Comparison of ENCODE assay signal across 25 cellular contexts in genomic region chr3:107428051-107428858, GRCh38. TPM values are rescaled to one million over a fixed set of nuclear protein-coding genes. Genes with fewer than 3 reads are reported as not detected.
DNase-seq lines count a peak whose midpoint lies in the region; ATAC-seq and TF ChIP-seq lines count a peak whose summit lies in the region.
"Had no signal": no experiment of that assay in that cellular context is flagged by ENCODE, and none has a peak within 500 bp of the region (broad histone marks: within the 10 kb centered on the region; RNA-seq: fewer than 3 reads in every experiment).

No MANE protein-coding gene starts in this region.

- TF ChIP-seq CTCF in OCI-LY7 (conservative IDR thresholded peaks at IDR 0.05; ENCODE audit: low read length) = no peak
- TF ChIP-seq CTCF in osteocyte (IDR thresholded peaks at IDR 0.05) = no peak
- TF ChIP-seq CTCF in transverse colon (IDR thresholded peaks at IDR 0.05) = no peak

- in situ Hi-C loops in G401 (cut with HindIII; ENCODE audit: low sequenced_read_pairs) = no loop called here
- in situ Hi-C loops in transverse colon (cut with MboI; ENCODE audit: low pct_ligation_motif_present in 1 of 4, low pct_unique_long_range_greater_than_20kb in 1 of 4, low sequenced_read_pairs in 3 of 4) = no loop called here

- H3K4me2 ChIP-seq in OCI-LY7 (ENCODE audit: low read length) (peak overlapping the region; percentile 61), mesenchymal stem cell (ENCODE audit: low read length, poor library complexity, severe bottlenecking) (no peak overlapping the region)

- peaks cover 21% of the 10 kb centered on the region for H3K4me1 Mint-ChIP-seq in osteocyte (ENCODE audit: unreplicated experiment)
- peaks cover 13 to 16% of the 10 kb centered on the region in 2 donors for H3K4me1 Mint-ChIP-seq in effector memory CD8-positive, alpha-beta T cell (ENCODE audit: low read depth in 2 of 2)

- no peak overlapping the region for H3K23ac ChIP-seq in mesenchymal stem cell (ENCODE audit: low read length in 2 of 2)

- CTCF ChIA-PET in OCI-LY7 (lab: Charles Lee; ENCODE audit: unreplicated experiment) = interaction anchor here (1.0 to 1.4 kb wide), 2 partner anchors 36 to 165 kb away, joined by 3 read pairs; no protein-coding TSS in a partner anchor

- H3K27me3 ChIP-seq in mesenchymal stem cell (ENCODE audit: control insufficient read depth in 1 of 2, insufficient read depth in 1 of 2, low read length in 2 of 2) (no peaks in the 10 kb centered on the region), transverse colon (no peaks in the 10 kb centered on the region)
- H3K27me3 ChIP-seq: adrenal gland, pancreas, upper lobe of right lung had no signal

- TF ChIP-seq POLR2A in transverse colon (IDR thresholded peaks at IDR 0.05) = no peak

- peak overlapping the region; percentile 77 for H3K27ac ChIP-seq in OCI-LY7 (ENCODE audit: low read depth, low read length, poor library complexity, severe bottlenecking)
- H3K27ac ChIP-seq in mesenchymal stem cell (ENCODE audit: low read length, poor library complexity, severe bottlenecking) = no peak overlapping the region
- no peak overlapping the region for H3K27ac ChIP-seq in transverse colon
- H3K27ac ChIP-seq: epithelial cell of prostate, upper lobe of right lung had no signal

- H2BK12ac ChIP-seq in mesenchymal stem cell (ENCODE audit: low read length in 2 of 2) = no peak overlapping the region

- no peak overlapping the region for H4K8ac ChIP-seq in mesenchymal stem cell (ENCODE audit: low read length)

- peak overlapping the region; percentile 39 for H3K4me3 ChIP-seq in OCI-LY7 (ENCODE audit: low read depth, low read length, poor library complexity, severe bottlenecking)
- H3K4me3 ChIP-seq in mesenchymal stem cell (ENCODE audit: insufficient read depth in 1 of 2, low read depth in 1 of 2, low read length in 2 of 2) = no peak overlapping the region
- H3K4me3 ChIP-seq in transverse colon = no peak overlapping the region

- no peak overlapping the region for H3K14ac ChIP-seq in mesenchymal stem cell (ENCODE audit: low read length in 2 of 2)

- H3K9me3 ChIP-seq in OCI-LY7 (ENCODE audit: low read length) (no peaks in the 10 kb centered on the region), mesenchymal stem cell (ENCODE audit: control insufficient read depth, low read length) (no peaks in the 10 kb centered on the region), transverse colon (no peaks in the 10 kb centered on the region)
- H3K9me3 ChIP-seq: adrenal gland, pancreas, upper lobe of right lung had no signal

- no peaks in the 10 kb centered on the region for H4K20me1 ChIP-seq in OCI-LY7 (ENCODE audit: insufficient read depth, low read length)

- H3K27ac Mint-ChIP-seq in osteocyte (ENCODE audit: unreplicated experiment) = peak overlapping the region; percentile 3
- H3K27ac Mint-ChIP-seq in effector memory CD8-positive, alpha-beta T cell = no peak overlapping the region
- H3K27ac Mint-ChIP-seq: activated CD8-positive, alpha-beta T cell treated with anti-CD3 and anti-CD28 coated beads for 36 hours; naive thymus-derived CD8-positive, alpha-beta T cell had no signal

- H2BK15ac ChIP-seq in mesenchymal stem cell (ENCODE audit: low read depth, poor library complexity, severe bottlenecking) = no peak overlapping the region

- H3K36me3 ChIP-seq in OCI-LY7 (ENCODE audit: insufficient read depth, low read length) (no peaks in the 10 kb centered on the region), mesenchymal stem cell (ENCODE audit: control insufficient read depth in 1 of 2, insufficient read depth in 2 of 2, low read depth in 1 of 2, low read length in 2 of 2) (no peaks in the 10 kb centered on the region), transverse colon (no peaks in the 10 kb centered on the region)
- H3K36me3 ChIP-seq: adrenal gland, pancreas, upper lobe of right lung had no signal

- H3K79me2 ChIP-seq in OCI-LY7 (ENCODE audit: insufficient read depth, low read depth, low read length) = no peaks in the 10 kb centered on the region

- H2AFZ ChIP-seq in OCI-LY7 (ENCODE audit: low read length) (peak overlapping the region; percentile 86), mesenchymal stem cell (ENCODE audit: low read depth, low read length) (no peak overlapping the region)

- H2BK120ac ChIP-seq in mesenchymal stem cell (ENCODE audit: low read depth, low read length) = no peak overlapping the region

- no peaks in the 10 kb centered on the region for H3K79me1 ChIP-seq in mesenchymal stem cell (replicated peaks; ENCODE audit: low read length, poor library complexity, severe bottlenecking)

- intact Hi-C loops in OCI-LY7 (cut with micrococcal nuclease; ENCODE audit: unreplicated experiment) = loop anchor here (10.0 kb wide), 1 partner anchor 283 kb away; no protein-coding TSS in a partner anchor
- intact Hi-C loops in transverse colon (cut with DNase I; ENCODE audit: low total_unique reads) = no loop called here

- H2AK5ac ChIP-seq in mesenchymal stem cell (ENCODE audit: low read length, severe bottlenecking) = no peak overlapping the region

- TF ChIP-seq EP300 in transverse colon (IDR thresholded peaks at IDR 0.05; ENCODE audit: low read depth) = no peak

- no peaks in the 10 kb centered on the region for H3K36me3 Mint-ChIP-seq in osteocyte (ENCODE audit: unreplicated experiment)
- H3K36me3 Mint-ChIP-seq in effector memory CD8-positive, alpha-beta T cell (ENCODE audit: insufficient read depth) = no peaks in the 10 kb centered on the region
- H3K36me3 Mint-ChIP-seq: naive thymus-derived CD8-positive, alpha-beta T cell had no signal

- H3K4me1 ChIP-seq in OCI-LY7 (ENCODE audit: insufficient read depth, low read length, poor library complexity, severe bottlenecking) (peaks cover 72% of the 10 kb centered on the region), mesenchymal stem cell (ENCODE audit: control insufficient read depth, insufficient read depth, low read depth, low read length) (peaks cover 6% of the 10 kb centered on the region), transverse colon (peaks cover 0 to 29% (median 15%) of the 10 kb centered on the region in 4 donors)

- no peak for ATAC-seq in effector memory CD8-positive, alpha-beta T cell (replicated peaks)
- ATAC-seq: activated CD4-positive, CD25-positive, alpha-beta regulatory T cell treated with anti-CD3 and anti-CD28 coated beads, Interleukin-2, amount 50 U/mL, for 24 hours; activated CD8-positive, alpha-beta T cell treated with anti-CD3 and anti-CD28 coated beads for 36 hours; left ventricle myocardium superior; naive thymus-derived CD8-positive, alpha-beta T cell; pancreas; sciatic nerve; upper lobe of right lung had no signal

- WGBS in mesenchymal stem cell = 79% methylated on average over 2 of the region's 4 CpGs
- 65 to 69% methylated on average over 4 of the region's 4 CpGs for WGBS in transverse colon (ENCODE audit: low coverage in 1 of 2), 2 donors

- no peak overlapping the region for H2BK5ac ChIP-seq in mesenchymal stem cell (ENCODE audit: low read depth, low read length, poor library complexity, severe bottlenecking)

- no peak overlapping the region for H3K4me3 Mint-ChIP-seq in osteocyte (ENCODE audit: unreplicated experiment)
- no peak overlapping the region for H3K4me3 Mint-ChIP-seq in effector memory CD8-positive, alpha-beta T cell
- H3K4me3 Mint-ChIP-seq: activated CD8-positive, alpha-beta T cell treated with anti-CD3 and anti-CD28 coated beads for 36 hours had no signal

- no peak overlapping the region for H3K4ac ChIP-seq in mesenchymal stem cell (ENCODE audit: low read depth in 1 of 2, low read length in 2 of 2)

- H3K9me3 Mint-ChIP-seq in osteocyte (ENCODE audit: unreplicated experiment) = no peaks in the 10 kb centered on the region
- no peaks in the 10 kb centered on the region for H3K9me3 Mint-ChIP-seq in effector memory CD8-positive, alpha-beta T cell
- H3K9me3 Mint-ChIP-seq: activated CD8-positive, alpha-beta T cell treated with anti-CD3 and anti-CD28 coated beads for 36 hours; naive thymus-derived CD8-positive, alpha-beta T cell had no signal

- no peak overlapping the region for H3K9ac ChIP-seq in mesenchymal stem cell (ENCODE audit: low read length)

- no TSS peak for BruUV-seq in OCI-LY7 (replicated peaks; lab: Mats Ljungman, UMichigan)

- H4K91ac ChIP-seq in mesenchymal stem cell (ENCODE audit: low read length) = no peak overlapping the region

- no peaks in the 10 kb centered on the region for H3K27me3 Mint-ChIP-seq in osteocyte (ENCODE audit: unreplicated experiment)
- H3K27me3 Mint-ChIP-seq in effector memory CD8-positive, alpha-beta T cell = no peaks in the 10 kb centered on the region

- POLR2A ChIA-PET in OCI-LY7 (lab: Charles Lee) = interaction anchor here (0.5 to 2.0 kb wide), 15 partner anchors 8 to 338 kb away, joined by 3 to 7 read pairs (median 4); partner anchors contain the start of gene BBX

- no peaks in the 10 kb centered on the region for H3K9me2 ChIP-seq in OCI-LY7 (ENCODE audit: insufficient read depth, low read length)

- H3K18ac ChIP-seq in mesenchymal stem cell (ENCODE audit: low read depth in 1 of 2, low read length in 2 of 2) = no peak overlapping the region

- DNase-seq in G401 (ENCODE audit: low spot score) = peak; percentile 25
- peak; percentile 60 for DNase-seq in OCI-LY7 (ENCODE audit: low spot score)
- peak; percentile 24 for DNase-seq in germinal center (ENCODE audit: low spot score)
- DNase-seq in osteocyte (ENCODE audit: extremely low spot score, unreplicated experiment) = no peak
- DNase-seq in mesenchymal stem cell = no peak
- DNase-seq in transverse colon = no peak
- DNase-seq in effector memory CD8-positive, alpha-beta T cell = no peak
- no peak for DNase-seq in activated CD4-positive, alpha-beta T cell treated with anti-CD3 and anti-CD28 coated beads for 48 hours
- DNase-seq: activated CD8-positive, alpha-beta T cell treated with anti-CD3 and anti-CD28 coated beads for 36 hours; activated gamma-delta T cell; adrenal gland; EL; left ventricle myocardium superior; naive thymus-derived CD8-positive, alpha-beta T cell; pancreas; Right ventricle myocardium superior; stimulated activated CD4-positive, alpha-beta T cell treated with anti-CD3 and anti-CD28 coated beads, Interleukin-15, amount 100 ng/mL, for 24 hours; stimulated activated CD8-positive, alpha-beta memory T cell treated with anti-CD3 and anti-CD28 coated beads, Interleukin-4, amount 100 ng/mL, for 48 hours; SW 1271; upper lobe of right lung had no signal

RNA-seq across cellular contexts. Expression of gene CCDC54, which starts 51.0 kb away (rescaled TPM):
- not detected in 2 replicates for total RNA-seq in G401 (2014; rRNA removed; shearing (Covaris generic))
- total RNA-seq in OCI-LY7 (2014; rRNA removed; shearing (Covaris generic)) = not detected in 2 replicates
- total RNA-seq in OCI-LY7 (2022) (not detected in 2 replicates), osteocyte (not detected in 2 replicates), transverse colon (not detected)
- polyA plus RNA-seq in mesenchymal stem cell (2013, experiment 1 of 2) = not detected
- polyA plus RNA-seq in mesenchymal stem cell (2013, experiment 2 of 2) = not detected
- total RNA-seq: activated CD8-positive, alpha-beta T cell treated with anti-CD3 and anti-CD28 coated beads for 36 hours; adrenal gland; bronchial epithelial cell; H1; left ventricle myocardium superior; naive thymus-derived CD8-positive, alpha-beta T cell; pancreas; Right ventricle myocardium superior; sciatic nerve; upper lobe of right lung had no signal
- polyA plus RNA-seq: adrenal gland; H1; naive thymus-derived CD8-positive, alpha-beta T cell; pancreas had no signal

Comparison
In these comparisons a context has a peak if more than half of its experiments do, and no peak if none do; other contexts are left out.
1. DNase-seq: peak in G401 (single experiment), OCI-LY7 (single experiment) and germinal center (single experiment); none in osteocyte (single experiment), mesenchymal stem cell (single experiment), transverse colon (single experiment), effector memory CD8-positive, alpha-beta T cell (0 of 3) and activated CD4-positive, alpha-beta T cell treated with anti-CD3 and anti-CD28 coated beads for 48 hours (single experiment).